In the genomic region with DNA sequence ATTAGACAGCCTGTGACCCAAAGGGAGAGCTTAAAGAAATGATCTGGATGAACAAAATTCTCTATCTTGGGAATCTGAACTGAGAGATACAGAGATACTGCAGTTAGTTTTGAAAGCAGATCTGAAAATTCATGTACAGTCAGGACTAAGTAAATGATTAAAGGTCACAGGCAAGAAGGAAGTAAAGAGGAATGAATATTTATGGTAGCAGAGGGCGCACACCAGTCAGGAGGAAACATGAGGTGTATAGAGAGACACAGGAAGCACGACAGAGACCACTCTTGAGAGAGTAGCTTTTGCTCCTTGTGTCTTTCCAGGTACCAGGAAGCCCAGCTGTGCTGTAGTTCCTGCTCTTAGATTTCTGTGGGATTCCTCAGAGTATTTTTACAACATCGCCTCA, we compare ENCODE assay signal across 12 cellular contexts. TPM values are rescaled to one million over a fixed set of nuclear protein-coding genes. Genes with fewer than 3 reads are reported as not detected.
DNase-seq lines count a peak whose midpoint lies in the region; ATAC-seq and TF ChIP-seq lines count a peak whose summit lies in the region.
"Had no signal": no experiment of that assay in that cellular context is flagged by ENCODE, and none has a peak within 500 bp of the region (broad histone marks: within the 10 kb centered on the region; RNA-seq: fewer than 3 reads in every experiment).

No MANE protein-coding gene starts in this region.

- no peak for TF ChIP-seq CTCF in Calu3 (IDR thresholded peaks at IDR 0.05; ENCODE audit: unreplicated experiment)
- no peak for TF ChIP-seq CTCF in WTC11 (IDR thresholded peaks at IDR 0.05)

- no TSS peak for BruUV-seq in Calu3 (replicated peaks; lab: Mats Ljungman, UMichigan)

- H3K9me3 Mint-ChIP-seq in Calu3 (ENCODE audit: low read depth, unreplicated experiment) (no peaks in the 10 kb centered on the region), WTC11 (no peaks in the 10 kb centered on the region)

- intact Hi-C loops in Calu3 (cut with micrococcal nuclease; ENCODE audit: unreplicated experiment): loop anchor here (2.0 kb wide), 1 partner anchor 41 kb away; no protein-coding TSS in a partner anchor

- POLR2A ChIA-PET in WTC11 (lab: Charles Lee): no interaction called here

- no peak overlapping the region for H3K4me3 Mint-ChIP-seq in Calu3 (ENCODE audit: low read depth, unreplicated experiment)
- no peak overlapping the region for H3K4me3 Mint-ChIP-seq in WTC11

- H3K27ac Mint-ChIP-seq in Calu3 (ENCODE audit: unreplicated experiment): peak overlapping the region; percentile 29
- H3K27ac Mint-ChIP-seq in WTC11: no peak overlapping the region

- H3K27me3 Mint-ChIP-seq in Calu3 (ENCODE audit: unreplicated experiment) (no peaks in the 10 kb centered on the region), WTC11 (ENCODE audit: low read depth) (no peaks in the 10 kb centered on the region; the same call in 1 of the 2 replicates)

- H3K36me3 Mint-ChIP-seq in Calu3 (ENCODE audit: insufficient read depth, unreplicated experiment) (no peaks in the 10 kb centered on the region), WTC11 (no peaks in the 10 kb centered on the region)

- DNase-seq in Calu3: peak; percentile 28
- no peak for DNase-seq in WTC11 (ENCODE audit: low spot score)
- no peak for DNase-seq in Ammon's horn (ENCODE audit: low spot score)
- DNase-seq in mesenteric fat pad (ENCODE audit: low spot score): no peak
- DNase-seq in superior temporal gyrus (ENCODE audit: extremely low spot score): no peak
- DNase-seq: activated T-cell treated with anti-CD3 and anti-CD28 coated beads, Interleukin-2, amount 50 U/mL, for 48 hours; glutamatergic neuron; NCI-H345; SHP77 treated with DMSO at 0.1 percent for 48 hours had no signal

- ATAC-seq in GM19468 (IDR thresholded peaks at IDR 0.05; ENCODE audit: extremely low read depth, unreplicated experiment) (peak; percentile 9), HG03108 (IDR thresholded peaks at IDR 0.05; ENCODE audit: unreplicated experiment) (peak; percentile 76), WTC11 (peak; percentile 27; the same call in 1 of the 2 replicates), GM19328 (IDR thresholded peaks at IDR 0.05; ENCODE audit: unreplicated experiment) (no peak)

- CTCF ChIA-PET in Calu3 (lab: Charles Lee) (interaction anchor here (0.5 to 0.6 kb wide), 2 partner anchors 710 to 1490 kb away, joined by 3 to 4 read pairs; no protein-coding TSS in a partner anchor), WTC11 (lab: Charles Lee) (no interaction called here)

- H3K4me1 Mint-ChIP-seq in Calu3 (ENCODE audit: low read depth, unreplicated experiment) (peaks cover 35% of the 10 kb centered on the region), WTC11 (peaks cover 10% of the 10 kb centered on the region)

TF ChIP-seq in WTC11, 78 proteins besides CTCF, POLR2A, EP300 and RAD21:
- TF ChIP-seq FOXP1 (CRISPR knock-in tag; IDR thresholded peaks at IDR 0.05; ENCODE audit: borderline replicate concordance) (no peak), ETV6 (CRISPR knock-in tag; IDR thresholded peaks at IDR 0.05) (no peak), ZNF232 (CRISPR knock-in tag; IDR thresholded peaks at IDR 0.05) (no peak)
TF ChIP-seq in WTC11: peak in this region for 0.

RNA-seq across cellular contexts. Expression of a gene that starts 57.6 kb away (rescaled TPM):
- 1.2 and 2.1 TPM in 2 replicates for total RNA-seq in Calu3 (2022)
- 0.55 to 0.89 TPM (median 0.87 TPM) in 3 replicates for total RNA-seq in WTC11 (2021)
- 13.6 TPM for total RNA-seq in mesenteric fat pad
